Comparison of ENCODE assay signal across 8 cellular contexts in the genomic region with DNA sequence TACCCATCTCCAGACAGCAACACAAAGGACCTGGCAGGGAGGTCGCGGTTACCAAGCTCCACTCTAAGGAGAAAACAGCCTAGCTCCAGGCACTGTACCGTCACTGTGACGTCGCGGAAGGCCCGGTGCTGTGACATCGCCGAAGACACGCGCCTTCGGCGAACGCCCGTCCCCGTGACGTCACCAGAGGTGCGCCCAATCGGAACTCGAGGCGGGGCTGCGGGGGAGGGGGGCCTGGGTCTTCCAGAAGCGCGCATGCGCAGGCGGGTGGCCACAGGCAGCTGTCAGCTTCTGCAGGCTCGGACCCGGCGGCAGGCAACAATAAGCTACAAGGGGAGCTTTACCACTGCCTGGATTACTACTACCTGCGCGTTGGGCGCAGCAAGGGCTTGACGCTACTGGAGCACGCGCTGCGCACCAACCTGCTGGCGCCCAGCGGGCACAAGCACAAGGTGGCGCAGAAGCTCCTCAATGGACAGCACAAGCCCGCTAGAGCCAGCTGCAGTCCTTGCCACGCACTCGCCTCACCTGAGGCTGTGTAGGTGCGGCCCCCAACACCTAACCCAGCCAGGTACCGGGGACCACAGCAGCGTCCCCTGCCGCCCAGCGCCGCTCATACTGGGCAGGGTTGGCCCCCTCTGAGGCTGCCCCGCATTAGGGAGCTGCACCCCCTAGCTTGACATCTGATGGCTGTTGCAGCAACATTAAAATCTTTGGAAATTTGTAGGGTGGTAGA.
DNase-seq lines count a peak whose midpoint lies in the region; ATAC-seq lines count a peak whose summit lies in the region.

No MANE protein-coding gene starts in this region.

- DNase-seq in COLO829 (ENCODE audit: low spot score) (peak; percentile 93), NCI-H1436 (lab: John Stamatoyannopoulos, UW) (peak; percentile 89), cerebellar cortex (ENCODE audit: low spot score) (peak; percentile 78), iris pigment epithelial cell (ENCODE audit: low read depth) (peak; percentile 81), smooth muscle cell of the brain vasculature (ENCODE audit: low read depth, low spot score) (peak; percentile 70), AML-193 (lab: John Stamatoyannopoulos, UW) (no peak)
- DNase-seq in activated CD4-positive, alpha-beta T cell treated with anti-CD3 and anti-CD28 coated beads for 24 hours (ENCODE audit: low read depth in 2 of 2), result peak; percentile 72 to 76

- ATAC-seq in GM21526 (IDR thresholded peaks at IDR 0.05; ENCODE audit: low FRiP score, unreplicated experiment), result peak; percentile 67

Comparison
In these comparisons a context has a peak if more than half of its experiments do, and no peak if none do; other contexts are left out.
1. DNase-seq: peak in COLO829 (single experiment), NCI-H1436 (single experiment), activated CD4-positive, alpha-beta T cell treated with anti-CD3 and anti-CD28 coated beads for 24 hours (2 of 2), cerebellar cortex (single experiment), iris pigment epithelial cell (single experiment) and smooth muscle cell of the brain vasculature (single experiment); none in AML-193 (0 of 2).